ENCODE assay signal across 9 cellular contexts in the genomic region with DNA sequence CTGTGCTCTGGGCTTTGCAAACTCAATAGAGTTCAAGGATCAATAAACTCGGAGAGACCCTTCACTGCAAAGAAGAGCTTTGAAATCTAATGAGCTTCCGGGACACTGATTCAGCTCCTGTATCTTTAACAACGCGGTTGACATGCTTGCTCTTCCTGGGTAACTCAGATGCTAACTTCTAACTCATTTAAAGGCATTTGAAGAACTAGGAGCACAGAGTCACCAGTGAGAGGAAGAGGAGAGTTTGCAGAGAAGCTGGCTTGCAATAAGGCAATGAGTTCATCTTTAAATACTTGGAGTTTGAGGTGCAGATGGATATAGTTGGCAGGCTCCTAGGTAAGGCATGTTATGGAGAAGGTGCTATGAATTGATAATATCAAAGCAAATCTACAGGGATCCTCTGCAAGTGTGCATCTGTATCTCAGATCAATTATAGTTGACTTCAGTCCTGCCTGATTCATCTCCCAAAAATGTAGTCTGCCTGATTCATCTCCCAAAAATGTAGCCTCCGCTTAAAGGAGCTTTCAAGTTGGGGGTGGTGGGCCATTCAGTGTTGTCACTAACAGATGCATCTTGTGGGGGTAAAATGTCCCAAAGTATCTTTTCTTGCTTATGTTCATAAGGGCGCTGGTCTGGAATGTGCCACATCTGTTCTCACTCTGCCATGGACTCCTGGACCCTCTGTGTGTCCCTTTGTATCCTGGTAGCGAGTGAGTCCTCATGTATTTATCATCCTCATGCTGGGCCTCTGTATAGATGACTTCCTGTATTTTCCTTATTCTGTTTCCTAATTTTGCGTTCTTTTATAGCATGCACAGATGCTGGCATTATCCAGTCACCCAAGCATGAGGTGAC.
DNase-seq lines count a peak whose midpoint lies in the region; ATAC-seq and TF ChIP-seq lines count a peak whose summit lies in the region.
"Had no signal": no experiment of that assay in that cellular context is flagged by ENCODE, and none has a peak within 500 bp of the region (broad histone marks: within the 10 kb centered on the region; RNA-seq: fewer than 3 reads in every experiment).

No MANE protein-coding gene starts in this region.

- POLR2A ChIA-PET in RWPE1 (lab: Yijun Ruan, JAX; ENCODE audit: low non-redundant PET): no interaction called here
- POLR2A ChIA-PET in activated CD8-positive, alpha-beta T cell treated with anti-CD3 and anti-CD28 coated beads for 36 hours (lab: Charles Lee): no interaction called here
- POLR2A ChIA-PET in activated CD4-positive, alpha-beta memory T cell treated with anti-CD3 and anti-CD28 coated beads, Interleukin-2, amount 10 ng/mL, durations not matched to agents 7 days and 5 days (lab: Charles Lee): interaction anchor here (1.2 to 1.4 kb wide), 2 partner anchors 15 to 94 kb away, joined by 3 to 4 read pairs; no protein-coding TSS in a partner anchor

- no peak overlapping the region for H3K27ac Mint-ChIP-seq in stimulated activated naive CD8-positive, alpha-beta T cell treated with anti-CD3 and anti-CD28 coated beads, Interleukin-15, amount 100 ng/mL, for 72 hours
- no peak overlapping the region for H3K27ac Mint-ChIP-seq in activated CD8-positive, alpha-beta T cell treated with anti-CD3 and anti-CD28 coated beads for 36 hours
- no peak overlapping the region for H3K27ac Mint-ChIP-seq in activated CD4-positive, alpha-beta memory T cell treated with anti-CD3 and anti-CD28 coated beads, Interleukin-2, amount 10 ng/mL, durations not matched to agents 7 days and 5 days

- intact Hi-C loops in activated CD8-positive, alpha-beta T cell treated with anti-CD3 and anti-CD28 coated beads for 36 hours (cut with micrococcal nuclease): loop anchor here (10.0 kb wide), 1 partner anchor 364 kb away; no protein-coding TSS in a partner anchor

- peak; percentile 38 for ATAC-seq in stimulated activated naive CD8-positive, alpha-beta T cell treated with anti-CD3 and anti-CD28 coated beads, Interleukin-15, Interleukin-2, amounts not matched to agents 100 U/mL and 50 U/mL, for 24 hours
- ATAC-seq in stimulated activated naive CD8-positive, alpha-beta T cell treated with anti-CD3 and anti-CD28 coated beads, Interleukin-15, amount 100 ng/mL, for 72 hours: no peak
- ATAC-seq in activated CD8-positive, alpha-beta T cell treated with anti-CD3 and anti-CD28 coated beads for 36 hours: no peak
- ATAC-seq in HG02571 (IDR thresholded peaks at IDR 0.05; ENCODE audit: unreplicated experiment): no peak

- TF ChIP-seq CTCF in RWPE1 (conservative IDR thresholded peaks at IDR 0.05; ENCODE audit: low read depth): no peak
- TF ChIP-seq CTCF in activated CD8-positive, alpha-beta T cell treated with anti-CD3 and anti-CD28 coated beads for 36 hours (IDR thresholded peaks at IDR 0.05): no peak

- no peak overlapping the region for H3K27ac ChIP-seq in RWPE1
- H3K27ac ChIP-seq: prostate gland had no signal

- peaks cover 56% of the 10 kb centered on the region for H3K4me1 Mint-ChIP-seq in stimulated activated naive CD8-positive, alpha-beta T cell treated with anti-CD3 and anti-CD28 coated beads, Interleukin-15, amount 100 ng/mL, for 72 hours
- H3K4me1 Mint-ChIP-seq in activated CD8-positive, alpha-beta T cell treated with anti-CD3 and anti-CD28 coated beads for 36 hours (ENCODE audit: low read depth): peaks cover 43% of the 10 kb centered on the region
- H3K4me1 Mint-ChIP-seq in activated CD4-positive, alpha-beta memory T cell treated with anti-CD3 and anti-CD28 coated beads, Interleukin-2, amount 10 ng/mL, durations not matched to agents 7 days and 5 days: peaks cover 57% of the 10 kb centered on the region

- CTCF ChIA-PET in RWPE1 (lab: Yijun Ruan, JAX): interaction anchor here (0.6 to 0.7 kb wide), 2 partner anchors 14 to 184 kb away, joined by 4 read pairs; no protein-coding TSS in a partner anchor
- CTCF ChIA-PET in activated CD8-positive, alpha-beta T cell treated with anti-CD3 and anti-CD28 coated beads for 36 hours (lab: Charles Lee): interaction anchor here (0.8 to 1.9 kb wide), 4 partner anchors 18 to 54 kb away, joined by 3 to 11 read pairs (median 4); no protein-coding TSS in a partner anchor
- CTCF ChIA-PET in activated CD4-positive, alpha-beta memory T cell treated with anti-CD3 and anti-CD28 coated beads, Interleukin-2, amount 10 ng/mL, durations not matched to agents 7 days and 5 days (lab: Charles Lee): interaction anchor here (0.9 to 6.0 kb wide), 7 partner anchors 20 to 188 kb away, joined by 3 to 34 read pairs (median 5); no protein-coding TSS in a partner anchor

- peak overlapping the region in 1 of 2 donors; percentile 1 for H3K4me3 Mint-ChIP-seq in stimulated activated naive CD8-positive, alpha-beta T cell treated with anti-CD3 and anti-CD28 coated beads, Interleukin-15, amount 100 ng/mL, for 72 hours
- no peak overlapping the region for H3K4me3 Mint-ChIP-seq in activated CD8-positive, alpha-beta T cell treated with anti-CD3 and anti-CD28 coated beads for 36 hours
- no peak overlapping the region for H3K4me3 Mint-ChIP-seq in activated CD4-positive, alpha-beta memory T cell treated with anti-CD3 and anti-CD28 coated beads, Interleukin-2, amount 10 ng/mL, durations not matched to agents 7 days and 5 days

- no peaks in the 10 kb centered on the region for H3K9me3 Mint-ChIP-seq in stimulated activated naive CD8-positive, alpha-beta T cell treated with anti-CD3 and anti-CD28 coated beads, Interleukin-15, amount 100 ng/mL, for 72 hours
- no peaks in the 10 kb centered on the region for H3K9me3 Mint-ChIP-seq in activated CD8-positive, alpha-beta T cell treated with anti-CD3 and anti-CD28 coated beads for 36 hours
- H3K9me3 Mint-ChIP-seq in activated CD4-positive, alpha-beta memory T cell treated with anti-CD3 and anti-CD28 coated beads, Interleukin-2, amount 10 ng/mL, durations not matched to agents 7 days and 5 days: no peaks in the 10 kb centered on the region

- peaks cover 17% of the 10 kb centered on the region for H3K27me3 Mint-ChIP-seq in stimulated activated naive CD8-positive, alpha-beta T cell treated with anti-CD3 and anti-CD28 coated beads, Interleukin-15, amount 100 ng/mL, for 72 hours
- H3K27me3 Mint-ChIP-seq in activated CD8-positive, alpha-beta T cell treated with anti-CD3 and anti-CD28 coated beads for 36 hours: no peaks in the 10 kb centered on the region
- H3K27me3 Mint-ChIP-seq in activated CD4-positive, alpha-beta memory T cell treated with anti-CD3 and anti-CD28 coated beads, Interleukin-2, amount 10 ng/mL, durations not matched to agents 7 days and 5 days: no peaks in the 10 kb centered on the region

- H3K36me3 Mint-ChIP-seq in activated CD8-positive, alpha-beta T cell treated with anti-CD3 and anti-CD28 coated beads for 36 hours (ENCODE audit: low read depth): no peaks in the 10 kb centered on the region
- no peaks in the 10 kb centered on the region for H3K36me3 Mint-ChIP-seq in activated CD4-positive, alpha-beta memory T cell treated with anti-CD3 and anti-CD28 coated beads, Interleukin-2, amount 10 ng/mL, durations not matched to agents 7 days and 5 days (ENCODE audit: low read depth)

- DNase-seq in stimulated activated naive CD8-positive, alpha-beta T cell treated with anti-CD3 and anti-CD28 coated beads, Interleukin-15, Interleukin-2, amounts not matched to agents 100 U/mL and 50 U/mL, for 24 hours: no peak
- DNase-seq in stimulated activated naive CD8-positive, alpha-beta T cell treated with anti-CD3 and anti-CD28 coated beads, Interleukin-15, amount 100 ng/mL, for 72 hours: no peak
- DNase-seq in RWPE1 (ENCODE audit: low spot score) (peak; percentile 38), fibroblast of gingiva (ENCODE audit: low read depth) (peak; percentile 34), C1 segment of cervical spinal cord (lab: John Stamatoyannopoulos, UW) (no peak)
- no peak for DNase-seq in activated CD8-positive, alpha-beta T cell treated with anti-CD3 and anti-CD28 coated beads for 36 hours
- no peak for DNase-seq in activated CD4-positive, alpha-beta memory T cell treated with anti-CD3 and anti-CD28 coated beads, Interleukin-2, amount 10 ng/mL, durations not matched to agents 7 days and 5 days

Comparison
In these comparisons a context has a peak if more than half of its experiments do, and no peak if none do; other contexts are left out.
1. DNase-seq: peak in RWPE1 (single experiment) and fibroblast of gingiva (single experiment); none in stimulated activated naive CD8-positive, alpha-beta T cell treated with anti-CD3 and anti-CD28 coated beads, Interleukin-15, Interleukin-2, amounts not matched to agents 100 U/mL and 50 U/mL, for 24 hours (single experiment), stimulated activated naive CD8-positive, alpha-beta T cell treated with anti-CD3 and anti-CD28 coated beads, Interleukin-15, amount 100 ng/mL, for 72 hours (0 of 2), activated CD8-positive, alpha-beta T cell treated with anti-CD3 and anti-CD28 coated beads for 36 hours (single experiment), activated CD4-positive, alpha-beta memory T cell treated with anti-CD3 and anti-CD28 coated beads, Interleukin-2, amount 10 ng/mL, durations not matched to agents 7 days and 5 days (single experiment) and C1 segment of cervical spinal cord (0 of 14).